Comparison of ENCODE assay signal across 2 cellular contexts in genomic region chrX:3263681-3264126, GRCh38.
TF ChIP-seq lines count a peak whose summit lies in the region.

No MANE protein-coding gene starts in this region.

TF ChIP-seq in IMR-90, 13 proteins besides CTCF, POLR2A, EP300 and RAD21:
- no peak for TF ChIP-seq ELK1 (IDR thresholded peaks at IDR 0.05; ENCODE audit: borderline replicate concordance, low read depth, low read length)
- no peak for TF ChIP-seq MAZ (IDR thresholded peaks at IDR 0.05; ENCODE audit: borderline replicate concordance, low read depth, low read length)
- TF ChIP-seq CEBPB (IDR thresholded peaks at IDR 0.05; ENCODE audit: low read depth, low read length), result no peak
- TF ChIP-seq FOS (IDR thresholded peaks at IDR 0.05; ENCODE audit: low read depth, low read length), result no peak
- no peak for TF ChIP-seq MXI1 (IDR thresholded peaks at IDR 0.05; ENCODE audit: borderline replicate concordance, low read depth, low read length)
- TF ChIP-seq SMC3 (IDR thresholded peaks at IDR 0.05; ENCODE audit: low read depth, low read length), result no peak
- TF ChIP-seq USF2 (IDR thresholded peaks at IDR 0.05; ENCODE audit: low read depth, low read length), result no peak
- no peak for TF ChIP-seq BHLHE40 (IDR thresholded peaks at IDR 0.05; ENCODE audit: low read depth, low read length)
- TF ChIP-seq CHD1 (IDR thresholded peaks at IDR 0.05; ENCODE audit: low read depth, low read length), result no peak
- TF ChIP-seq RFX5 (IDR thresholded peaks at IDR 0.05; ENCODE audit: low read depth, low read length), result no peak
- TF ChIP-seq RCOR1 (IDR thresholded peaks at IDR 0.05; ENCODE audit: insufficient replicate concordance, low read length), result no peak
- TF ChIP-seq MAFK (IDR thresholded peaks at IDR 0.05; ENCODE audit: low read depth, low read length), result no peak
- TF ChIP-seq NFE2L2 (IDR thresholded peaks at IDR 0.05; ENCODE audit: low read depth, low read length), result no peak

TF ChIP-seq in GM12878, 131 proteins besides CTCF, POLR2A, EP300 and RAD21:
- TF ChIP-seq TCF12 (IDR thresholded peaks at IDR 0.05; ENCODE audit: low read depth, low read length), result no peak
- no peak for TF ChIP-seq ZNF207 (IDR thresholded peaks at IDR 0.05; ENCODE audit: borderline replicate concordance)
- TF ChIP-seq RUNX3 (IDR thresholded peaks at IDR 0.05; ENCODE audit: low read length), result peak; percentile 31
- TF ChIP-seq NFIC (IDR thresholded peaks at IDR 0.05; ENCODE audit: low read depth, low read length), result peak; percentile 55; the same call in 1 of the 2 replicates
- TF ChIP-seq ZNF687 (IDR thresholded peaks at IDR 0.05), result no peak
- TF ChIP-seq ASH2L (IDR thresholded peaks at IDR 0.05; ENCODE audit: borderline replicate concordance, low read depth), result no peak
- no peak for TF ChIP-seq SIN3A (IDR thresholded peaks at IDR 0.05; ENCODE audit: low read depth, low read length)
- TF ChIP-seq POLR2AphosphoS2 (IDR thresholded peaks at IDR 0.05; ENCODE audit: low read depth, low read length), result no peak
- no peak for TF ChIP-seq IRF4 (IDR thresholded peaks at IDR 0.05; ENCODE audit: low read depth, low read length)
- TF ChIP-seq SMAD1 (IDR thresholded peaks at IDR 0.05; ENCODE audit: low read depth, partially characterized antibody), result no peak
- no peak; a peak in 1 of 4 replicates for TF ChIP-seq ETV6 (conservative IDR thresholded peaks at IDR 0.05 in 1 of 2, IDR thresholded peaks at IDR 0.05 in 1 of 2; ENCODE audit: borderline replicate concordance in 1 of 2, low read depth in 1 of 2)
- no peak for TF ChIP-seq DPF2 (IDR thresholded peaks at IDR 0.05)
- no peak for TF ChIP-seq RAD51 (IDR thresholded peaks at IDR 0.05)
- no peak for TF ChIP-seq TAF1 (IDR thresholded peaks at IDR 0.05; ENCODE audit: borderline replicate concordance, low read depth, low read length)
- TF ChIP-seq ZBTB40 (IDR thresholded peaks at IDR 0.05; ENCODE audit: borderline replicate concordance), result no peak
- 0 out of 2 replicates have a peak, but pooled peaks have one; percentile 26 for TF ChIP-seq EED (IDR thresholded peaks at IDR 0.05; ENCODE audit: low read depth)
- no peak for TF ChIP-seq IRF5 (IDR thresholded peaks at IDR 0.05; ENCODE audit: borderline replicate concordance)
- TF ChIP-seq JUNB (IDR thresholded peaks at IDR 0.05), result 0 out of 2 replicates have a peak, but pooled peaks have one; percentile 8
- TF ChIP-seq ATF2 (IDR thresholded peaks at IDR 0.05; ENCODE audit: low read length), result peak; percentile 56; the same call in 1 of the 2 replicates
- peak in 1 of 2 experiments; percentile 64; a peak in 2 of 3 replicates for TF ChIP-seq EGR1 (IDR thresholded peaks at IDR 0.05; ENCODE audit: borderline replicate concordance in 1 of 2, low read depth in 2 of 2, low read length in 2 of 2)
- no peak for TF ChIP-seq TCF3 (IDR thresholded peaks at IDR 0.05; ENCODE audit: borderline replicate concordance, insufficient read depth, low read depth, low read length)
